8 cellular contexts compared by ENCODE assay signal in genomic region chr21:25501996-25502665, GRCh38.
DNase-seq lines count a peak whose midpoint lies in the region; ATAC-seq and TF ChIP-seq lines count a peak whose summit lies in the region.

No MANE protein-coding gene starts in this region.

- no peaks in the 10 kb centered on the region for H3K4me1 ChIP-seq in Caco-2
- no peaks in the 10 kb centered on the region for H3K4me1 ChIP-seq in CD8-positive, alpha-beta T cell (ENCODE audit: insufficient read depth, low read length)

- intact Hi-C loops in Caco-2 (cut with micrococcal nuclease; ENCODE audit: unreplicated experiment): no loop called here
- intact Hi-C loops in CD8-positive, alpha-beta T cell (cut with DNase I, micrococcal nuclease): loop anchor here in 1 of 2 experiments (5.0 kb wide), 1 partner anchor 40 kb away; no protein-coding TSS in a partner anchor

- POLR2A ChIA-PET in Caco-2 (lab: Charles Lee): no interaction called here
- POLR2A ChIA-PET in CD8-positive, alpha-beta T cell (lab: Charles Lee): no interaction called here

- H3K36me3 ChIP-seq in Caco-2 (ENCODE audit: control insufficient read depth, insufficient read depth, low read length) (no peaks in the 10 kb centered on the region), MG63 (no peaks in the 10 kb centered on the region)
- no peaks in the 10 kb centered on the region for H3K36me3 ChIP-seq in CD8-positive, alpha-beta T cell (ENCODE audit: insufficient read depth, low read length)

- CTCF ChIA-PET in Caco-2 (lab: Charles Lee): no interaction called here
- CTCF ChIA-PET in CD8-positive, alpha-beta T cell (lab: Charles Lee): no interaction called here

- ATAC-seq in GM19035 (IDR thresholded peaks at IDR 0.05; ENCODE audit: unreplicated experiment) (peak; percentile 41), HG03045 (IDR thresholded peaks at IDR 0.05; ENCODE audit: unreplicated experiment) (peak; percentile 68)
- ATAC-seq in CD8-positive, alpha-beta T cell: no peak

- peak; percentile 64 to 77 for DNase-seq in activated CD4-positive, alpha-beta T cell treated with anti-CD3 and anti-CD28 coated beads, Interleukin-2, amount 50 U/mL, for 48 hours
- DNase-seq in stimulated activated CD4-positive, alpha-beta T cell treated with anti-CD3 and anti-CD28 coated beads, Interleukin-4, amount 100 ng/mL, for 1 hour: peak; percentile 40
- DNase-seq in Caco-2: no peak
- DNase-seq in mesenteric fat pad (ENCODE audit: low spot score): no peak
- DNase-seq in MG63: no peak
- no peak for DNase-seq in CD8-positive, alpha-beta T cell

- no peaks in the 10 kb centered on the region for H3K36me3 Mint-ChIP-seq in Caco-2 (ENCODE audit: insufficient read depth, unreplicated experiment)
- H3K36me3 Mint-ChIP-seq in CD8-positive, alpha-beta T cell: no peaks in the 10 kb centered on the region

- no peaks in the 10 kb centered on the region for H3K27me3 Mint-ChIP-seq in Caco-2 (ENCODE audit: insufficient read depth, unreplicated experiment)
- no peaks in the 10 kb centered on the region for H3K27me3 Mint-ChIP-seq in CD8-positive, alpha-beta T cell (ENCODE audit: low read depth)

- no peaks in the 10 kb centered on the region for H3K27me3 ChIP-seq in Caco-2 (replicated peaks; ENCODE audit: control insufficient read depth, insufficient read depth, low read length)
- no peaks in the 10 kb centered on the region for H3K27me3 ChIP-seq in MG63
- H3K27me3 ChIP-seq in CD8-positive, alpha-beta T cell (ENCODE audit: insufficient read depth, low read length): no peaks in the 10 kb centered on the region

- H3K4me3 Mint-ChIP-seq in Caco-2 (ENCODE audit: unreplicated experiment): no peak overlapping the region
- no peak overlapping the region for H3K4me3 Mint-ChIP-seq in CD8-positive, alpha-beta T cell

- H3K27ac ChIP-seq in CD8-positive, alpha-beta T cell (ENCODE audit: low read depth, low read length): no peak overlapping the region

- no peak overlapping the region for H3K4me3 ChIP-seq in Caco-2 (ENCODE audit: low read depth, low read length)
- no peak overlapping the region for H3K4me3 ChIP-seq in MG63
- no peak overlapping the region for H3K4me3 ChIP-seq in CD8-positive, alpha-beta T cell (ENCODE audit: low read depth, low read length)

- H3K9me3 Mint-ChIP-seq in Caco-2 (ENCODE audit: unreplicated experiment): no peaks in the 10 kb centered on the region
- H3K9me3 Mint-ChIP-seq in CD8-positive, alpha-beta T cell: no peaks in the 10 kb centered on the region

- H3K9me3 ChIP-seq in Caco-2 (no peaks in the 10 kb centered on the region), MG63 (no peaks in the 10 kb centered on the region)
- no peaks in the 10 kb centered on the region for H3K9me3 ChIP-seq in CD8-positive, alpha-beta T cell (ENCODE audit: low read length)

- BruUV-seq in Caco-2 (replicated peaks; lab: Mats Ljungman, UMichigan): no TSS peak

- no peak overlapping the region for H3K27ac Mint-ChIP-seq in Caco-2 (ENCODE audit: unreplicated experiment)
- H3K27ac Mint-ChIP-seq in CD8-positive, alpha-beta T cell: no peak overlapping the region

- H3K4me1 Mint-ChIP-seq in Caco-2 (ENCODE audit: low read depth, unreplicated experiment): no peaks in the 10 kb centered on the region
- peaks cover 4% of the 10 kb centered on the region for H3K4me1 Mint-ChIP-seq in CD8-positive, alpha-beta T cell (ENCODE audit: low read depth)

- TF ChIP-seq CTCF in Caco-2 (IDR thresholded peaks at IDR 0.05; ENCODE audit: insufficient read depth in 1 of 2, low read depth in 1 of 2, low read length in 1 of 2, severe bottlenecking in 1 of 2, unreplicated experiment in 1 of 2): no peak
- TF ChIP-seq CTCF in CD8-positive, alpha-beta T cell (IDR thresholded peaks at IDR 0.05): no peak

Comparison
In these comparisons a context has a peak if more than half of its experiments do, and no peak if none do; other contexts are left out.
1. DNase-seq: peak in activated CD4-positive, alpha-beta T cell treated with anti-CD3 and anti-CD28 coated beads, Interleukin-2, amount 50 U/mL, for 48 hours (2 of 2) and stimulated activated CD4-positive, alpha-beta T cell treated with anti-CD3 and anti-CD28 coated beads, Interleukin-4, amount 100 ng/mL, for 1 hour (single experiment); none in Caco-2 (0 of 2), mesenteric fat pad (single experiment), MG63 (single experiment) and CD8-positive, alpha-beta T cell (0 of 7).